Comparison of ENCODE assay signal across 9 cellular contexts in genomic region chr19:48614436-48615144, GRCh38. TPM values are rescaled to one million over a fixed set of nuclear protein-coding genes. Genes with fewer than 3 reads are reported as not detected.
DNase-seq lines count a peak whose midpoint lies in the region; ATAC-seq and TF ChIP-seq lines count a peak whose summit lies in the region.
"Had no signal": no experiment of that assay in that cellular context is flagged by ENCODE, and none has a peak within 500 bp of the region (broad histone marks: within the 10 kb centered on the region; RNA-seq: fewer than 3 reads in every experiment).

Gene FAM83E, minus strand, starts transcription at chr19:48615076. Its CDS starts 1,704 bp downstream, at chr19:48613372.

- H3K9ac ChIP-seq in SK-N-MC (ENCODE audit: insufficient read length) (no peak within 1 kb of the TSS), iPS-18a (ENCODE audit: low read length) (peak within 1 kb of the TSS; percentile 64)

- intact Hi-C loops in activated naive CD4-positive, alpha-beta T cell treated with anti-CD3 and anti-CD28 coated beads for 36 hours (cut with micrococcal nuclease) = no loop called here
- intact Hi-C loops in upper lobe of right lung (cut with DNase I) = no loop called here

- no peaks in the 10 kb centered on the region for H3K9me3 ChIP-seq in SK-N-MC (ENCODE audit: low read depth, low read length)
- no peaks in the 10 kb centered on the region for H3K9me3 ChIP-seq in iPS-18a (ENCODE audit: control insufficient read depth, low read depth, low read length)
- no peaks in the 10 kb centered on the region for H3K9me3 ChIP-seq in upper lobe of right lung

- no peaks in the 10 kb centered on the region for H3K9me3 Mint-ChIP-seq in activated naive CD4-positive, alpha-beta T cell treated with anti-CD3 and anti-CD28 coated beads for 36 hours

- H3K4me3 ChIP-seq in SK-N-MC = no peak within 1 kb of the TSS
- H3K4me3 ChIP-seq in iPS-18a (ENCODE audit: low read length) = peak within 1 kb of the TSS; percentile 40
- H3K4me3 ChIP-seq in upper lobe of right lung = peak within 1 kb of the TSS; percentile 42

- ATAC-seq in upper lobe of right lung (peak; percentile 73), HG02678 (IDR thresholded peaks at IDR 0.05; ENCODE audit: unreplicated experiment) (no peak), GM21423 (IDR thresholded peaks at IDR 0.05; ENCODE audit: unreplicated experiment) (no peak), GM18517 (IDR thresholded peaks at IDR 0.05; ENCODE audit: unreplicated experiment) (no peak)

- DNase-seq in activated naive CD4-positive, alpha-beta T cell treated with anti-CD3 and anti-CD28 coated beads for 36 hours = no peak
- no peak for DNase-seq in activated naive CD4-positive, alpha-beta T cell treated with anti-CD3 and anti-CD28 coated beads, Interleukin-2, amount 50 U/mL, for 16 hours
- no peak for DNase-seq in SK-N-MC (ENCODE audit: low read depth, low spot score)
- peak; percentile 94 for DNase-seq in upper lobe of right lung
- DNase-seq: stimulated activated CD4-positive, alpha-beta T cell treated with anti-CD3 and anti-CD28 coated beads, Interleukin-4, amount 100 ng/mL, for 4 hours had no signal

- H3K27ac ChIP-seq in SK-N-MC (peak within 1 kb of the TSS; percentile 36; the same call in 1 of the 2 replicates), iPS-18a (ENCODE audit: low read length) (peak within 1 kb of the TSS; percentile 71), upper lobe of right lung (peak within 1 kb of the TSS; percentile 79)

- H3K36me3 ChIP-seq in SK-N-MC (ENCODE audit: insufficient read depth, low read length) (peaks cover 38% of the 10 kb centered on the region), iPS-18a (ENCODE audit: control insufficient read depth, low read depth, low read length) (peaks cover 28% of the 10 kb centered on the region), upper lobe of right lung (peaks cover 30% of the 10 kb centered on the region)

- peak within 1 kb of the TSS; percentile 50 for H3K27ac Mint-ChIP-seq in activated naive CD4-positive, alpha-beta T cell treated with anti-CD3 and anti-CD28 coated beads for 36 hours

- peaks cover 24% of the 10 kb centered on the region for H3K4me1 Mint-ChIP-seq in activated naive CD4-positive, alpha-beta T cell treated with anti-CD3 and anti-CD28 coated beads for 36 hours (ENCODE audit: low read depth)

- H3K27me3 ChIP-seq in iPS-18a (ENCODE audit: control insufficient read depth, insufficient read depth, low read length) (no peaks in the 10 kb centered on the region), upper lobe of right lung (no peaks in the 10 kb centered on the region)

- no peaks in the 10 kb centered on the region for H3K27me3 Mint-ChIP-seq in activated naive CD4-positive, alpha-beta T cell treated with anti-CD3 and anti-CD28 coated beads for 36 hours (ENCODE audit: low read depth)

- H3K36me3 Mint-ChIP-seq in activated naive CD4-positive, alpha-beta T cell treated with anti-CD3 and anti-CD28 coated beads for 36 hours (ENCODE audit: low read depth) = peaks cover 44% of the 10 kb centered on the region

- CTCF ChIA-PET in activated naive CD4-positive, alpha-beta T cell treated with anti-CD3 and anti-CD28 coated beads for 36 hours (lab: Charles Lee) = no interaction called here

- H3K4me1 ChIP-seq in iPS-18a (ENCODE audit: control insufficient read depth, low read depth, low read length) = peaks cover 21% of the 10 kb centered on the region
- peaks cover 27% of the 10 kb centered on the region for H3K4me1 ChIP-seq in upper lobe of right lung

- H3K4me3 Mint-ChIP-seq in activated naive CD4-positive, alpha-beta T cell treated with anti-CD3 and anti-CD28 coated beads for 36 hours = peak within 1 kb of the TSS; percentile 39

- no peak for TF ChIP-seq CTCF in upper lobe of right lung (IDR thresholded peaks at IDR 0.05)

RNA-seq across cellular contexts. Expression of gene FAM83E, which starts in this region (rescaled TPM):
- 1 to 10 TPM; 2.0 TPM for total RNA-seq in activated naive CD4-positive, alpha-beta T cell treated with anti-CD3 and anti-CD28 coated beads for 36 hours
- total RNA-seq in upper lobe of right lung = 31.1 TPM

Comparison
In these comparisons a context has a peak if more than half of its experiments do, and no peak if none do; other contexts are left out.
1. RNA of gene FAM83E (total RNA-seq): 31.1 TPM in upper lobe of right lung (single experiment); 2.0 TPM in activated naive CD4-positive, alpha-beta T cell treated with anti-CD3 and anti-CD28 coated beads for 36 hours; every median in the first group is over 10 times any median in the second.
2. Peak in every context shown above with its lines, with median percentiles within 50 percentile points of each other: H3K27ac ChIP-seq.